6 cellular contexts compared by ENCODE assay signal in genomic region chr16:31177136-31177535, GRCh38. TPM values are rescaled to one million over a fixed set of nuclear protein-coding genes. Genes with fewer than 3 reads are reported as not detected.
DNase-seq lines count a peak whose midpoint lies in the region; ATAC-seq lines count a peak whose summit lies in the region.

No MANE protein-coding gene starts in this region.

- H3K4me1 Mint-ChIP-seq in activated T-helper 2 cell treated with anti-CD3 and anti-CD28 coated beads, Interferon-gamma antibody, Interleukin-2, Interleukin-4, amounts not matched to agents 10 μg/mL and 5 μg/mL and 100 μg/mL, durations not matched to agents 14 hours and 24 hours and 36 hours (ENCODE audit: low read depth) = peaks cover 15% of the 10 kb centered on the region

- intact Hi-C loops in activated T-helper 2 cell treated with anti-CD3 and anti-CD28 coated beads, Interferon-gamma antibody, Interleukin-2, Interleukin-4, amounts not matched to agents 10 μg/mL and 5 μg/mL and 100 μg/mL, durations not matched to agents 14 hours and 24 hours and 36 hours (cut with micrococcal nuclease) = loop anchor here (5.0 kb wide), 1 partner anchor 60 kb away; the partner anchor contains the start of gene KAT8

- peak; percentile 47 for DNase-seq in NCI-H2107 (lab: John Stamatoyannopoulos, UW)
- peak; percentile 47 for DNase-seq in activated T-helper 2 cell treated with anti-CD3 and anti-CD28 coated beads, Interferon-gamma antibody, Interleukin-2, Interleukin-4, amounts not matched to agents 10 μg/mL and 5 μg/mL and 100 μg/mL, durations not matched to agents 14 hours and 24 hours and 36 hours (ENCODE audit: low spot score)
- DNase-seq in stimulated activated CD8-positive, alpha-beta memory T cell treated with anti-CD3 and anti-CD28 coated beads, Interleukin-12 subunit alpha, Interleukin-12 subunit beta, amount 100 ng/mL, for 4 hours (ENCODE audit: low read depth) = peak; percentile 9
- DNase-seq in NCI-H524 treated with DMSO at 0.1 percent for 48 hours (lab: John Stamatoyannopoulos, UW) = no peak
- no peak for DNase-seq in GM19238 (ENCODE audit: insufficient read length, low spot score)

- H3K27me3 Mint-ChIP-seq in activated T-helper 2 cell treated with anti-CD3 and anti-CD28 coated beads, Interferon-gamma antibody, Interleukin-2, Interleukin-4, amounts not matched to agents 10 μg/mL and 5 μg/mL and 100 μg/mL, durations not matched to agents 14 hours and 24 hours and 36 hours (ENCODE audit: low read depth) = no peaks in the 10 kb centered on the region

- H3K27ac Mint-ChIP-seq in activated T-helper 2 cell treated with anti-CD3 and anti-CD28 coated beads, Interferon-gamma antibody, Interleukin-2, Interleukin-4, amounts not matched to agents 10 μg/mL and 5 μg/mL and 100 μg/mL, durations not matched to agents 14 hours and 24 hours and 36 hours = peak overlapping the region; percentile 67

- no peaks in the 10 kb centered on the region for H3K9me3 Mint-ChIP-seq in activated T-helper 2 cell treated with anti-CD3 and anti-CD28 coated beads, Interferon-gamma antibody, Interleukin-2, Interleukin-4, amounts not matched to agents 10 μg/mL and 5 μg/mL and 100 μg/mL, durations not matched to agents 14 hours and 24 hours and 36 hours

- peaks cover 16% of the 10 kb centered on the region for H3K36me3 Mint-ChIP-seq in activated T-helper 2 cell treated with anti-CD3 and anti-CD28 coated beads, Interferon-gamma antibody, Interleukin-2, Interleukin-4, amounts not matched to agents 10 μg/mL and 5 μg/mL and 100 μg/mL, durations not matched to agents 14 hours and 24 hours and 36 hours (ENCODE audit: low read depth)

- peak overlapping the region; percentile 6 for H3K4me3 Mint-ChIP-seq in activated T-helper 2 cell treated with anti-CD3 and anti-CD28 coated beads, Interferon-gamma antibody, Interleukin-2, Interleukin-4, amounts not matched to agents 10 μg/mL and 5 μg/mL and 100 μg/mL, durations not matched to agents 14 hours and 24 hours and 36 hours (ENCODE audit: low read depth)

- no peak for ATAC-seq in HG03378 (IDR thresholded peaks at IDR 0.05; ENCODE audit: unreplicated experiment)

RNA-seq across cellular contexts. Expression of gene FUS, which starts 2.8 kb away (rescaled TPM):
- 874 and 904 TPM in 2 replicates for total RNA-seq in activated T-helper 2 cell treated with anti-CD3 and anti-CD28 coated beads, Interferon-gamma antibody, Interleukin-2, Interleukin-4, amounts not matched to agents 10 μg/mL and 5 μg/mL and 100 μg/mL, durations not matched to agents 14 hours and 24 hours and 36 hours

RNA-seq across cellular contexts. Expression of gene PYCARD, which starts 25.4 kb away (rescaled TPM):
- total RNA-seq in activated T-helper 2 cell treated with anti-CD3 and anti-CD28 coated beads, Interferon-gamma antibody, Interleukin-2, Interleukin-4, amounts not matched to agents 10 μg/mL and 5 μg/mL and 100 μg/mL, durations not matched to agents 14 hours and 24 hours and 36 hours = 15.1 and 15.3 TPM in 2 replicates

RNA-seq across cellular contexts. Expression of gene PRSS36, which starts 27.3 kb away (rescaled TPM):
- 0.07 and 0.14 TPM in 2 replicates for total RNA-seq in activated T-helper 2 cell treated with anti-CD3 and anti-CD28 coated beads, Interferon-gamma antibody, Interleukin-2, Interleukin-4, amounts not matched to agents 10 μg/mL and 5 μg/mL and 100 μg/mL, durations not matched to agents 14 hours and 24 hours and 36 hours

RNA-seq across cellular contexts. Expression of gene TRIM72, which starts 36.8 kb away (rescaled TPM):
- total RNA-seq in activated T-helper 2 cell treated with anti-CD3 and anti-CD28 coated beads, Interferon-gamma antibody, Interleukin-2, Interleukin-4, amounts not matched to agents 10 μg/mL and 5 μg/mL and 100 μg/mL, durations not matched to agents 14 hours and 24 hours and 36 hours = 0.11 TPM in 1 of 2 replicates, not detected in the other

RNA-seq across cellular contexts. Expression of gene PYDC1, which starts 39.8 kb away (rescaled TPM):
- total RNA-seq in activated T-helper 2 cell treated with anti-CD3 and anti-CD28 coated beads, Interferon-gamma antibody, Interleukin-2, Interleukin-4, amounts not matched to agents 10 μg/mL and 5 μg/mL and 100 μg/mL, durations not matched to agents 14 hours and 24 hours and 36 hours = not detected in 2 replicates

Comparison
In these comparisons a context has a peak if more than half of its experiments do, and no peak if none do; other contexts are left out.
1. DNase-seq: peak in NCI-H2107 (single experiment), activated T-helper 2 cell treated with anti-CD3 and anti-CD28 coated beads, Interferon-gamma antibody, Interleukin-2, Interleukin-4, amounts not matched to agents 10 μg/mL and 5 μg/mL and 100 μg/mL, durations not matched to agents 14 hours and 24 hours and 36 hours (single experiment) and stimulated activated CD8-positive, alpha-beta memory T cell treated with anti-CD3 and anti-CD28 coated beads, Interleukin-12 subunit alpha, Interleukin-12 subunit beta, amount 100 ng/mL, for 4 hours (single experiment); none in NCI-H524 treated with DMSO at 0.1 percent for 48 hours (single experiment) and GM19238 (single experiment).